Comparison of ENCODE assay signal across 8 cellular contexts in the genomic region with DNA sequence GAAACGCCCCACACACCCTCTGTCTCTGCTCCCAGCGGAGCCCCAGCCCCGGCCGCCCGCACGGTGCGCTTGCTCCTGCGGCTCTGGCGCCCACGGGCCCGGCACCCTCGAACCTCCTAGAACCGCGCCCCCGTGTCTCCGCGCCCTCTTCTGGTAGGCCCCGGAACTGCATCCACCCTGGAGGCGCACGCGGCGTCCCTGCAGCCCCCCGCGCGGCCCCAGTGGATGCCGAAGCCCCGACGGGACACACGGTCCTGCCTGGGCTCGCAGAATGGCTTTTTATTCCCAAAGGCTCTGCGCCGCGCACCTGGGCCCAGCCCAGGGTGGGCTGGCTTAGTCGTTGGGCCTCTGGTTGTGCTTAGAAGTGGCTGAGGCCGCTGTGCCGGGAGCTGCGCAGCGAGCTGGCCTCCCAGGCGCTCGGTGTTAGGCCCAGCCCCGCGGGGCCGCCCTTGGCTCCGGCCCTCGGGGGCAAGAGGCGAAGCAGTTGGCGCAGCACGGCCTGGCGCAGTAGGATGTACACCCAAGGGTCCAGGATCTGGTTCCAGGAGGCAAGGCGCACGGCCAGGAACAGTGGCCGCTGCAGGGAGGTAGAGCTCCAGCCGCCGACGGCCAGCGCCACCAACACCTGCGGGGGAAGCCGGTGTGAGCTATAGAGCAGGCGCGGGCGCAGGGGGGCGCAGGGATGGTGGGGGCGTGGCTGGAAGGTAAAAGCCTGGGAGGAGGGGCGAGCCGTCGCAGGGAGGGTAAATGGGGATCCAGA. TPM values are rescaled to one million over a fixed set of nuclear protein-coding genes. Genes with fewer than 3 reads are reported as not detected.
DNase-seq lines count a peak whose midpoint lies in the region; ATAC-seq and TF ChIP-seq lines count a peak whose summit lies in the region.

No MANE protein-coding gene starts in this region.

- intact Hi-C loops in PC-3 (cut with micrococcal nuclease) (loop anchor here (10.0 kb wide), 1 partner anchor 338 kb away; a partner anchor contains a TSS), thyroid gland (cut with DNase I) (no loop called here)

- peaks cover 51% of the 10 kb centered on the region for H3K36me3 Mint-ChIP-seq in activated T-helper 17 cell treated with anti-CD3 and anti-CD28 coated beads, Interleukin-2, amount 50 U/mL, for 72 hours (ENCODE audit: low read depth)
- H3K36me3 Mint-ChIP-seq in osteocyte (ENCODE audit: unreplicated experiment), result peaks cover 7% of the 10 kb centered on the region

- no peak overlapping the region for H3K9ac ChIP-seq in PC-3 (ENCODE audit: low read length)

- H3K9me2 ChIP-seq in PC-3 (replicated peaks; ENCODE audit: low read length), result no peaks in the 10 kb centered on the region

- H3K4me1 ChIP-seq in PC-3 (ENCODE audit: insufficient read depth, low read length) (peaks cover 29% of the 10 kb centered on the region), foreskin keratinocyte (no peaks in the 10 kb centered on the region), thyroid gland (peaks cover 9 to 27% of the 10 kb centered on the region in 2 donors)

- H3K4me1 Mint-ChIP-seq in activated T-helper 17 cell treated with anti-CD3 and anti-CD28 coated beads, Interleukin-2, amount 50 U/mL, for 72 hours, result peaks cover 19% of the 10 kb centered on the region
- H3K4me1 Mint-ChIP-seq in osteocyte (ENCODE audit: unreplicated experiment), result peaks cover 34% of the 10 kb centered on the region

- BruUV-seq in PC-3 (replicated peaks; lab: Mats Ljungman, UMichigan), result no TSS peak

- peak overlapping the region; percentile 77 for H3K4me2 ChIP-seq in PC-3 (ENCODE audit: low read length)

- H3K36me3 ChIP-seq in PC-3 (ENCODE audit: low read depth, low read length), result peaks cover 19% of the 10 kb centered on the region; the same call in 1 of the 2 replicates
- peaks cover 22 to 28% of the 10 kb centered on the region in 2 donors for H3K36me3 ChIP-seq in thyroid gland

- peak; percentile 96 for TF ChIP-seq CTCF in PC-3 (conservative IDR thresholded peaks at IDR 0.05; ENCODE audit: low read depth, low read length)
- peak; percentile 86 for TF ChIP-seq CTCF in foreskin keratinocyte (conservative IDR thresholded peaks at IDR 0.05)
- TF ChIP-seq CTCF in osteocyte (IDR thresholded peaks at IDR 0.05), result peak; percentile 97
- peak; percentile 60 to 99 (median 86) for TF ChIP-seq CTCF in thyroid gland (IDR thresholded peaks at IDR 0.05)

- CTCF ChIA-PET in HEK293T (lab: Yijun Ruan, JAX), result interaction anchor here (0.6 to 1.8 kb wide), 4 partner anchors 9 to 35 kb away, joined by 3 to 9 read pairs (median 4); no protein-coding TSS in a partner anchor
- CTCF ChIA-PET in PC-3 (lab: Charles Lee), result interaction anchor here (0.6 to 1.4 kb wide), 4 partner anchors 7 to 336 kb away, joined by 3 to 9 read pairs (median 6); a partner anchor contains a TSS

- no peaks in the 10 kb centered on the region for H3K79me2 ChIP-seq in PC-3 (ENCODE audit: low read length)

- H3K4me3 ChIP-seq in PC-3 (ENCODE audit: low read length), result peak overlapping the region; percentile 50
- H3K4me3 ChIP-seq in thyroid gland (replicated peaks in 1 of 3), result peak overlapping the region in 1 of 3 donors; percentile 15

- no peaks in the 10 kb centered on the region for H3F3A ChIP-seq in PC-3 (ENCODE audit: low read length, unreplicated experiment)

- WGBS in thyroid gland, 2 donors, result 5% methylated on average over 26 to 29 of the region's 66 CpGs

- H4K20me1 ChIP-seq in PC-3 (ENCODE audit: low read length), result no peaks in the 10 kb centered on the region

- no peak overlapping the region for H3K27ac Mint-ChIP-seq in activated T-helper 17 cell treated with anti-CD3 and anti-CD28 coated beads, Interleukin-2, amount 50 U/mL, for 72 hours
- no peak overlapping the region for H3K27ac Mint-ChIP-seq in osteocyte (ENCODE audit: unreplicated experiment)

- H3K27me3 Mint-ChIP-seq in activated T-helper 17 cell treated with anti-CD3 and anti-CD28 coated beads, Interleukin-2, amount 50 U/mL, for 72 hours, result peaks cover 15% of the 10 kb centered on the region
- H3K27me3 Mint-ChIP-seq in osteocyte (ENCODE audit: unreplicated experiment), result no peaks in the 10 kb centered on the region

- TF ChIP-seq POLR2A in thyroid gland (IDR thresholded peaks at IDR 0.05), result no peak

- POLR2A ChIA-PET in HEK293T (lab: Yijun Ruan, JAX), result no interaction called here
- POLR2A ChIA-PET in PC-3 (lab: Charles Lee; ENCODE audit: unreplicated experiment), result no interaction called here

- H3K9me3 Mint-ChIP-seq in activated T-helper 17 cell treated with anti-CD3 and anti-CD28 coated beads, Interleukin-2, amount 50 U/mL, for 72 hours, result no peaks in the 10 kb centered on the region
- H3K9me3 Mint-ChIP-seq in osteocyte (ENCODE audit: unreplicated experiment), result no peaks in the 10 kb centered on the region

- H3K27ac ChIP-seq in PC-3 (ENCODE audit: low read length) (no peak overlapping the region), foreskin keratinocyte (no peak overlapping the region), thyroid gland (no peak overlapping the region)

- H3K4me3 Mint-ChIP-seq in activated T-helper 17 cell treated with anti-CD3 and anti-CD28 coated beads, Interleukin-2, amount 50 U/mL, for 72 hours, result peak overlapping the region; percentile 57
- no peak overlapping the region for H3K4me3 Mint-ChIP-seq in osteocyte (ENCODE audit: unreplicated experiment)

- ATAC-seq in PC-3 (peak; percentile 7; the same call in 1 of the 2 replicates), foreskin keratinocyte (peak; percentile 34)
- ATAC-seq in activated T-helper 17 cell treated with anti-CD3 and anti-CD28 coated beads, Interleukin-2, amount 50 U/mL, for 72 hours (replicated peaks), result peak; percentile 62

- DNase-seq in AG20443 (ENCODE audit: low spot score), result peak; percentile 90
- DNase-seq in HEK293T (ENCODE audit: extremely low spot score), result peak; percentile 80
- peak; percentile 72 for DNase-seq in PC-3
- no peak for DNase-seq in foreskin keratinocyte
- DNase-seq in osteocyte (ENCODE audit: extremely low spot score, unreplicated experiment), result peak; percentile 91
- peak; percentile 56 to 61 for DNase-seq in thyroid gland
- DNase-seq in NCI-H187 (lab: John Stamatoyannopoulos, UW), result no peak

- H2AFZ ChIP-seq in PC-3 (ENCODE audit: low read length), result peak overlapping the region; percentile 70

- no peaks in the 10 kb centered on the region for H3K9me3 ChIP-seq in PC-3 (ENCODE audit: low read length)
- H3K9me3 ChIP-seq in thyroid gland, result no peaks in the 10 kb centered on the region

- H3K27me3 ChIP-seq in PC-3 (ENCODE audit: low read length) (no peaks in the 10 kb centered on the region), foreskin keratinocyte (peaks cover 30% of the 10 kb centered on the region), thyroid gland (no peaks in the 10 kb centered on the region)

TF ChIP-seq in HEK293T, 16 proteins besides CTCF, POLR2A, EP300 and RAD21:
- TF ChIP-seq ZNF384 (IDR thresholded peaks at IDR 0.05), result no peak
- TF ChIP-seq L3MBTL2 (conservative IDR thresholded peaks at IDR 0.05), result peak; percentile 70

RNA-seq across cellular contexts. Expression of a gene that starts 2.8 kb away (rescaled TPM):
- total RNA-seq in PC-3 (2014; rRNA removed), result 2.2 and 2.4 TPM in 2 replicates
- total RNA-seq in activated T-helper 17 cell treated with anti-CD3 and anti-CD28 coated beads, Interleukin-2, amount 50 U/mL, for 72 hours, result under 1 TPM in 1 of 2 donors, not detected in 1; 0.17 TPM
- total RNA-seq in foreskin keratinocyte, result not detected in 2 replicates
- polyA plus RNA-seq in foreskin keratinocyte, result 0.04 TPM in 1 of 2 replicates, not detected in the other
- total RNA-seq in osteocyte, result 1.0 and 1.6 TPM in 2 replicates
- total RNA-seq in thyroid gland, result 1 to 10 TPM in 1 of 4 donors, not detected in 3; 1.5 TPM

RNA-seq across cellular contexts. Expression of a gene that starts 23.5 kb away (rescaled TPM):
- total RNA-seq in PC-3 (2014; rRNA removed), result 538 and 671 TPM in 2 replicates
- total RNA-seq in activated T-helper 17 cell treated with anti-CD3 and anti-CD28 coated beads, Interleukin-2, amount 50 U/mL, for 72 hours, result 10 to 100 TPM; 23.4 to 44.9 TPM
- total RNA-seq in foreskin keratinocyte, result 228 and 256 TPM in 2 replicates
- 250 and 306 TPM in 2 replicates for polyA plus RNA-seq in foreskin keratinocyte
- total RNA-seq in osteocyte, result 89.0 and 90.3 TPM in 2 replicates
- total RNA-seq in thyroid gland, result 10 to 100 TPM; 34.7 to 93.7 (median 55.4) TPM

RNA-seq across cellular contexts. Expression of a gene that starts 39.3 kb away (rescaled TPM):
- 186 and 238 TPM in 2 replicates for total RNA-seq in PC-3 (2014; rRNA removed)
- 100 to 1,000 TPM; 121 to 171 TPM for total RNA-seq in activated T-helper 17 cell treated with anti-CD3 and anti-CD28 coated beads, Interleukin-2, amount 50 U/mL, for 72 hours
- 3.8 and 5.7 TPM in 2 replicates for total RNA-seq in foreskin keratinocyte
- 3.4 and 4.6 TPM in 2 replicates for polyA plus RNA-seq in foreskin keratinocyte
- 151 and 162 TPM in 2 replicates for total RNA-seq in osteocyte
- total RNA-seq in thyroid gland, result 10 to 100 TPM; 66.5 to 79.8 (median 74.2) TPM

RNA-seq across cellular contexts. Expression of a gene that starts 45.8 kb away (rescaled TPM):
- 167 and 178 TPM in 2 replicates for total RNA-seq in PC-3 (2014; rRNA removed)
- total RNA-seq in activated T-helper 17 cell treated with anti-CD3 and anti-CD28 coated beads, Interleukin-2, amount 50 U/mL, for 72 hours, result 100 to 1,000 TPM in 1 of 2 donors, 10 to 100 TPM in 1; 79.4 to 140 TPM
- total RNA-seq in foreskin keratinocyte, result 184 and 196 TPM in 2 replicates
- 158 and 184 TPM in 2 replicates for polyA plus RNA-seq in foreskin keratinocyte
- 80.0 and 84.6 TPM in 2 replicates for total RNA-seq in osteocyte
- 10 to 100 TPM; 49.1 to 61.1 (median 55.3) TPM for total RNA-seq in thyroid gland

RNA-seq across cellular contexts. Expression of a gene that starts 53.2 kb away (rescaled TPM):
- total RNA-seq in PC-3 (2014; rRNA removed) (308 and 311 TPM in 2 replicates), foreskin keratinocyte (104 and 132 TPM in 2 replicates), osteocyte (66.0 and 71.0 TPM in 2 replicates), thyroid gland (10 to 100 TPM; 53.3 to 89.7 (median 59.7) TPM)
- 100 to 1,000 TPM; 132 to 260 TPM for total RNA-seq in activated T-helper 17 cell treated with anti-CD3 and anti-CD28 coated beads, Interleukin-2, amount 50 U/mL, for 72 hours
- 123 and 146 TPM in 2 replicates for polyA plus RNA-seq in foreskin keratinocyte

Comparison
In these comparisons a context has a peak if more than half of its experiments do, and no peak if none do; other contexts are left out.
1. DNase-seq: peak in AG20443 (single experiment), HEK293T (single experiment), PC-3 (single experiment), osteocyte (single experiment) and thyroid gland (2 of 2); none in foreskin keratinocyte (0 of 2) and NCI-H187 (0 of 2).
2. ATAC-seq: peak in every context shown above with its lines; median percentile 62 in activated T-helper 17 cell treated with anti-CD3 and anti-CD28 coated beads, Interleukin-2, amount 50 U/mL, for 72 hours; 34 in foreskin keratinocyte; 7 in PC-3.
3. RNA of a gene that starts 39.3 kb away (total RNA-seq): 186 to 238 TPM in PC-3, 121 to 171 TPM in activated T-helper 17 cell treated with anti-CD3 and anti-CD28 coated beads, Interleukin-2, amount 50 U/mL, for 72 hours, 151 to 162 TPM in osteocyte and 66.5 to 79.8 TPM in thyroid gland; 3.8 to 5.7 TPM in foreskin keratinocyte; every median in the first group is over 10 times any median in the second.
4. Peak in every context shown above with its lines, with median percentiles within 50 percentile points of each other: CTCF ChIP-seq.